Comparison of ENCODE assay signal across 8 cellular contexts in genomic region chr7:74173491-74173865, GRCh38. TPM values are rescaled to one million over a fixed set of nuclear protein-coding genes. Genes with fewer than 3 reads are reported as not detected.
DNase-seq lines count a peak whose midpoint lies in the region; ATAC-seq, FAIRE-seq and TF ChIP-seq lines count a peak whose summit lies in the region.

No MANE protein-coding gene starts in this region.

- TF ChIP-seq CTCF in heart right ventricle (IDR thresholded peaks at IDR 0.05) (no peak), hepatocyte (IDR thresholded peaks at IDR 0.05; ENCODE audit: poor library complexity) (no peak)

- H3K4me1 Mint-ChIP-seq in T-helper 17 cell = peaks cover 32% of the 10 kb centered on the region
- H3K4me1 Mint-ChIP-seq in stimulated activated naive B cell treated with anti-CD40 and anti-IgM and Interleukin-4, amounts not matched to agents 10 μg/mL and 1 μg/mL and 100 μg/mL, for 72 hours = peaks cover 15 to 42% of the 10 kb centered on the region in 2 donors

- peaks cover 36% of the 10 kb centered on the region for H4K20me1 ChIP-seq in hepatocyte (ENCODE audit: insufficient read depth, poor library complexity, severe bottlenecking)

- H3K27ac Mint-ChIP-seq in T-helper 17 cell = peak overlapping the region; percentile 90
- peak overlapping the region; percentile 96 for H3K27ac Mint-ChIP-seq in stimulated activated naive B cell treated with anti-CD40 and anti-IgM and Interleukin-4, amounts not matched to agents 10 μg/mL and 1 μg/mL and 100 μg/mL, for 72 hours

- peak overlapping the region; percentile 99 for H2AFZ ChIP-seq in hepatocyte

- peaks cover 45% of the 10 kb centered on the region for H3K79me2 ChIP-seq in hepatocyte

- no peak for FAIRE-seq in RCC 7860 (lab: Jason Lieb, UNC)

- H3K4me2 ChIP-seq in hepatocyte = peak overlapping the region; percentile 98

- H3K36me3 Mint-ChIP-seq in T-helper 17 cell (ENCODE audit: low read depth) = no peaks in the 10 kb centered on the region
- peaks cover 8 to 11% of the 10 kb centered on the region in 2 donors for H3K36me3 Mint-ChIP-seq in stimulated activated naive B cell treated with anti-CD40 and anti-IgM and Interleukin-4, amounts not matched to agents 10 μg/mL and 1 μg/mL and 100 μg/mL, for 72 hours

- DNase-seq in heart right ventricle = no peak
- no peak for DNase-seq in Right ventricle myocardium inferior (ENCODE audit: missing footprints)
- DNase-seq in T-helper 17 cell = no peak
- DNase-seq in hepatocyte (ENCODE audit: low spot score) = no peak
- DNase-seq in stimulated activated naive B cell treated with anti-CD40 and anti-IgM and Interleukin-4, amounts not matched to agents 10 μg/mL and 1 μg/mL and 100 μg/mL, for 72 hours = no peak
- DNase-seq in RCC 7860 (ENCODE audit: low spot score) = no peak
- no peak for DNase-seq in D341Med (ENCODE audit: low spot score)

- H3K4me1 ChIP-seq in heart right ventricle (peaks cover 12 to 45% (median 41%) of the 10 kb centered on the region in 9 donors), hepatocyte (ENCODE audit: insufficient read depth) (peaks cover 35% of the 10 kb centered on the region)

- peak overlapping the region; percentile 89 for H3K4me3 Mint-ChIP-seq in T-helper 17 cell
- peak overlapping the region; percentile 94 to 95 for H3K4me3 Mint-ChIP-seq in stimulated activated naive B cell treated with anti-CD40 and anti-IgM and Interleukin-4, amounts not matched to agents 10 μg/mL and 1 μg/mL and 100 μg/mL, for 72 hours

- H3K27me3 Mint-ChIP-seq in T-helper 17 cell = no peaks in the 10 kb centered on the region
- no peaks in the 10 kb centered on the region for H3K27me3 Mint-ChIP-seq in stimulated activated naive B cell treated with anti-CD40 and anti-IgM and Interleukin-4, amounts not matched to agents 10 μg/mL and 1 μg/mL and 100 μg/mL, for 72 hours

- no peaks in the 10 kb centered on the region for H3K9me2 ChIP-seq in hepatocyte (replicated peaks; ENCODE audit: insufficient read depth)

- H3K9me3 Mint-ChIP-seq in stimulated activated naive B cell treated with anti-CD40 and anti-IgM and Interleukin-4, amounts not matched to agents 10 μg/mL and 1 μg/mL and 100 μg/mL, for 72 hours = no peaks in the 10 kb centered on the region

- ATAC-seq in heart right ventricle = peak in 1 of 8 donors; percentile 4
- no peak for ATAC-seq in Right ventricle myocardium inferior
- ATAC-seq in T-helper 17 cell = no peak
- peak; percentile 24 to 28 for ATAC-seq in stimulated activated naive B cell treated with anti-CD40 and anti-IgM and Interleukin-4, amounts not matched to agents 10 μg/mL and 1 μg/mL and 100 μg/mL, for 72 hours (replicated peaks)
- no peak for ATAC-seq in HG02588 (IDR thresholded peaks at IDR 0.05; ENCODE audit: unreplicated experiment)

- H3K4me3 ChIP-seq in heart right ventricle = peak overlapping the region; percentile 0 to 99 (median 92)
- H3K4me3 ChIP-seq in hepatocyte = peak overlapping the region; percentile 65

- H3K9me3 ChIP-seq in heart right ventricle = no peaks in the 10 kb centered on the region
- no peaks in the 10 kb centered on the region for H3K9me3 ChIP-seq in T-helper 17 cell (ENCODE audit: control insufficient read depth, low read length, poor library complexity, severe bottlenecking)
- H3K9me3 ChIP-seq in hepatocyte (ENCODE audit: low read depth) = no peaks in the 10 kb centered on the region

- peaks cover 0 to 24% (median 7%) of the 10 kb centered on the region in 9 donors for H3K36me3 ChIP-seq in heart right ventricle
- H3K36me3 ChIP-seq in hepatocyte (replicated peaks; ENCODE audit: insufficient read depth, low read depth) = no peaks in the 10 kb centered on the region

- no peaks in the 10 kb centered on the region for H3K27me3 ChIP-seq in heart right ventricle
- no peaks in the 10 kb centered on the region for H3K27me3 ChIP-seq in hepatocyte

- 7 to 8% methylated on average over 11 of the region's 11 CpGs for WGBS in heart right ventricle, 2 donors
- WGBS in hepatocyte (ENCODE audit: low lambda C conversion rate, missing lambda C conversion rate) = 14% methylated on average over 11 of the region's 11 CpGs

- intact Hi-C loops in heart right ventricle (cut with DNase I) (loop anchor here in 4 of 10 donors (5.0 to 10.0 kb wide), 4 partner anchors 79 to 309 kb away; partner anchors contain the start of genes RFC2 (in 1 of the 4) and TMEM270 (in 1 of the 4)), Right ventricle myocardium inferior (cut with DNase I) (loop anchor here (5.0 to 10.0 kb wide), 3 partner anchors 81 to 481 kb away; partner anchors contain the start of genes GTF2I and TMEM270)

- H3K27ac ChIP-seq in heart right ventricle = peak overlapping the region; percentile 45 to 96 (median 95)
- peak overlapping the region; percentile 95 for H3K27ac ChIP-seq in hepatocyte

RNA-seq across cellular contexts. Expression of gene EIF4H, which starts 0.7 kb away (rescaled TPM):
- 100 to 1,000 TPM; 182 to 239 (median 193) TPM for total RNA-seq in heart right ventricle
- polyA plus RNA-seq in heart right ventricle = 100 to 1,000 TPM in 1 of 2 donors, 10 to 100 TPM in 1; 76.2 to 187 TPM
- total RNA-seq in Right ventricle myocardium inferior = 172 TPM
- 100 to 1,000 TPM; 242 to 255 TPM for total RNA-seq in T-helper 17 cell
- 208 and 217 TPM in 2 replicates for total RNA-seq in hepatocyte
- 178 and 179 TPM in 2 replicates for polyA plus RNA-seq in hepatocyte

RNA-seq across cellular contexts. Expression of gene LAT2, which starts 36.3 kb away (rescaled TPM):
- total RNA-seq in heart right ventricle (1 to 10 TPM in 9 of 10 donors, under 1 TPM in 1; 0.93 to 9.3 (median 1.6) TPM), Right ventricle myocardium inferior (3.4 TPM), T-helper 17 cell (1 to 10 TPM; 2.2 to 8.6 TPM), hepatocyte (0.43 and 0.72 TPM in 2 replicates)
- polyA plus RNA-seq in heart right ventricle (1 to 10 TPM; 2.9 to 3.3 TPM), hepatocyte (0.66 and 1.2 TPM in 2 replicates)

Comparison
In these comparisons a context has a peak if more than half of its experiments do, and no peak if none do; other contexts are left out.
1. ATAC-seq: peak in stimulated activated naive B cell treated with anti-CD40 and anti-IgM and Interleukin-4, amounts not matched to agents 10 μg/mL and 1 μg/mL and 100 μg/mL, for 72 hours (2 of 2); none in Right ventricle myocardium inferior (single experiment), T-helper 17 cell (single experiment) and HG02588 (single experiment).